In the genomic region with DNA sequence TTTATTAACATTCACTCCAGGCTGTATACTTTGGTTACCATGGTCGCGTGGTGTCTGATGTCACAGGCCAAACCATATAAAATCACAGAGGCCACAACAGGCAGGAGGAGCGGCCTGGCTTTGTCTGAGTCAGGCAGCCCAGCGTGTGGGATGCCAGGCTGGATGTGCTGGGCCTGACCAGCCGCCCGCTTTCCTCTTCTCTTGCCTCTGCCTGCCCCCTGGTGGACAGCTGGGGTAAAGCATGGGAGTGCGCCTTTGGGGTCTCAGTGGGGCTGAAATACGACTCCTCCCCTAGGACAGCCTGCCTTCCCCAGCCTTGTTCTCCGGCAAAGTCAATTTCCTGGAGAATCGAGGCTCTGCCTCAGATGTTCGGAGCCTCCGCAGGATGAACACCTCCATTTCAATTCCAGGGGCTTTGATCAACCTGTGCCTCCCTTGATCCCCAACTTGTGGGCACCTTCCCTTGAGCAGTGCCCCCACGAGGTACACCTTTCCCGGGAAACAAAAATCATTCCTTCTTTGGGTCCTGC, we compare ENCODE assay signal across 8 cellular contexts.
A peak's percentile ranks its signal among the peaks of the same experiment; 100 is the strongest.
DNase-seq lines count a peak whose midpoint lies in the region; ATAC-seq lines count a peak whose summit lies in the region.

No MANE protein-coding gene starts in this region.

- H3K9me3 ChIP-seq in BLaER1, result no peaks in the 10 kb centered on the region
- no peaks in the 10 kb centered on the region for H3K9me3 ChIP-seq in naive thymus-derived CD4-positive, alpha-beta T cell (ENCODE audit: control insufficient read depth in 2 of 3, low read length in 3 of 3)

- H3K4me3 ChIP-seq in BLaER1, result no peak overlapping the region
- no peak overlapping the region for H3K4me3 ChIP-seq in naive thymus-derived CD4-positive, alpha-beta T cell (ENCODE audit: low read length)

- ATAC-seq in GM21367 (IDR thresholded peaks at IDR 0.05; ENCODE audit: unreplicated experiment), result peak; percentile 67
- ATAC-seq in esophagus mucosa, result peak; percentile 92
- peak; percentile 96 for ATAC-seq in naive thymus-derived CD4-positive, alpha-beta T cell
- peak; percentile 93 to 95 for ATAC-seq in stimulated activated naive B cell treated with anti-CD40 and anti-IgM and Interleukin-4, amounts not matched to agents 10 μg/mL and 1 μg/mL and 100 μg/mL, for 72 hours (replicated peaks)

- intact Hi-C loops in naive thymus-derived CD4-positive, alpha-beta T cell (cut with micrococcal nuclease), result loop anchor here (1.0 to 10.0 kb wide), 8 partner anchors 49 to 931 kb away; a partner anchor contains a TSS

- no peaks in the 10 kb centered on the region for H3K9me3 Mint-ChIP-seq in naive thymus-derived CD4-positive, alpha-beta T cell
- H3K9me3 Mint-ChIP-seq in stimulated activated naive B cell treated with anti-CD40 and anti-IgM and Interleukin-4, amounts not matched to agents 10 μg/mL and 1 μg/mL and 100 μg/mL, for 72 hours, result no peaks in the 10 kb centered on the region

- peaks cover 0 to 5% (median 0%) of the 10 kb centered on the region in 5 donors for H3K36me3 Mint-ChIP-seq in naive thymus-derived CD4-positive, alpha-beta T cell
- no peaks in the 10 kb centered on the region for H3K36me3 Mint-ChIP-seq in stimulated activated naive B cell treated with anti-CD40 and anti-IgM and Interleukin-4, amounts not matched to agents 10 μg/mL and 1 μg/mL and 100 μg/mL, for 72 hours

- H3K36me3 ChIP-seq in BLaER1, result no peaks in the 10 kb centered on the region
- H3K36me3 ChIP-seq in naive thymus-derived CD4-positive, alpha-beta T cell (ENCODE audit: control insufficient read depth in 2 of 3, insufficient read depth in 3 of 3, low read length in 3 of 3), result no peaks in the 10 kb centered on the region

- DNase-seq in HT-29 (ENCODE audit: low spot score) (peak; percentile 98), NCI-H82 treated with DMSO at 0.1 percent for 48 hours (lab: John Stamatoyannopoulos, UW; ENCODE audit: unreplicated experiment) (no peak)
- peak; percentile 98 for DNase-seq in activated CD8-positive, alpha-beta memory T cell treated with anti-CD3 and anti-CD28 coated beads for 24 hours
- DNase-seq in naive thymus-derived CD4-positive, alpha-beta T cell, result peak; percentile 60 to 86 (median 70)
- DNase-seq in stimulated activated naive B cell treated with anti-CD40 and anti-IgM and Interleukin-4, amounts not matched to agents 10 μg/mL and 1 μg/mL and 100 μg/mL, for 72 hours, result peak; percentile 80

- no peaks in the 10 kb centered on the region for H3K27me3 Mint-ChIP-seq in naive thymus-derived CD4-positive, alpha-beta T cell
- no peaks in the 10 kb centered on the region for H3K27me3 Mint-ChIP-seq in stimulated activated naive B cell treated with anti-CD40 and anti-IgM and Interleukin-4, amounts not matched to agents 10 μg/mL and 1 μg/mL and 100 μg/mL, for 72 hours

- CTCF ChIA-PET in naive thymus-derived CD4-positive, alpha-beta T cell (lab: Charles Lee), result interaction anchor here (1.0 to 2.6 kb wide), 15 partner anchors 11 to 932 kb away, joined by 3 to 13 read pairs (median 4); a partner anchor contains a TSS

- no peaks in the 10 kb centered on the region for H4K20me1 ChIP-seq in BLaER1

- peak overlapping the region; percentile 46 for H3K4me2 ChIP-seq in BLaER1

- POLR2A ChIA-PET in naive thymus-derived CD4-positive, alpha-beta T cell (lab: Charles Lee), result interaction anchor here (0.9 to 1.3 kb wide), 3 partner anchors 78 to 527 kb away, joined by 3 to 5 read pairs (median 4); a partner anchor contains a TSS

- H3K9ac ChIP-seq in BLaER1, result no peak overlapping the region

- peaks cover 0 to 54% (median 6%) of the 10 kb centered on the region in 7 donors for H3K4me1 Mint-ChIP-seq in naive thymus-derived CD4-positive, alpha-beta T cell
- peaks cover 22 to 33% of the 10 kb centered on the region in 2 donors for H3K4me1 Mint-ChIP-seq in stimulated activated naive B cell treated with anti-CD40 and anti-IgM and Interleukin-4, amounts not matched to agents 10 μg/mL and 1 μg/mL and 100 μg/mL, for 72 hours

- H3K27ac ChIP-seq in BLaER1, result no peak overlapping the region
- no peak overlapping the region for H3K27ac ChIP-seq in naive thymus-derived CD4-positive, alpha-beta T cell (ENCODE audit: low read depth, low read length)

- no peak overlapping the region for H3K4me3 Mint-ChIP-seq in naive thymus-derived CD4-positive, alpha-beta T cell
- H3K4me3 Mint-ChIP-seq in stimulated activated naive B cell treated with anti-CD40 and anti-IgM and Interleukin-4, amounts not matched to agents 10 μg/mL and 1 μg/mL and 100 μg/mL, for 72 hours, result peak overlapping the region; percentile 44 to 60

- H3K27me3 ChIP-seq in BLaER1, result no peaks in the 10 kb centered on the region
- no peaks in the 10 kb centered on the region for H3K27me3 ChIP-seq in naive thymus-derived CD4-positive, alpha-beta T cell (ENCODE audit: control insufficient read depth in 2 of 2, insufficient read depth in 2 of 2, low read length in 2 of 2)

- peaks cover 15% of the 10 kb centered on the region for H3K4me1 ChIP-seq in BLaER1
- H3K4me1 ChIP-seq in naive thymus-derived CD4-positive, alpha-beta T cell (ENCODE audit: control insufficient read depth in 2 of 2, insufficient read depth in 2 of 2, low read length in 2 of 2), result peaks cover 0 to 12% of the 10 kb centered on the region in 2 donors

- H3K27ac Mint-ChIP-seq in naive thymus-derived CD4-positive, alpha-beta T cell, result peak overlapping the region in 8 of 9 donors; percentile 9 to 79 (median 56)
- peak overlapping the region; percentile 47 for H3K27ac Mint-ChIP-seq in stimulated activated naive B cell treated with anti-CD40 and anti-IgM and Interleukin-4, amounts not matched to agents 10 μg/mL and 1 μg/mL and 100 μg/mL, for 72 hours

Comparison
In these comparisons a context has a peak if more than half of its experiments do, and no peak if none do; other contexts are left out.
1. H3K4me3 Mint-ChIP-seq: peak in stimulated activated naive B cell treated with anti-CD40 and anti-IgM and Interleukin-4, amounts not matched to agents 10 μg/mL and 1 μg/mL and 100 μg/mL, for 72 hours (2 of 2); none in naive thymus-derived CD4-positive, alpha-beta T cell (0 of 10).
2. Peak in every context shown above with its lines, with median percentiles within 50 percentile points of each other: ATAC-seq.